32 cellular contexts compared by ENCODE assay signal in the genomic region with DNA sequence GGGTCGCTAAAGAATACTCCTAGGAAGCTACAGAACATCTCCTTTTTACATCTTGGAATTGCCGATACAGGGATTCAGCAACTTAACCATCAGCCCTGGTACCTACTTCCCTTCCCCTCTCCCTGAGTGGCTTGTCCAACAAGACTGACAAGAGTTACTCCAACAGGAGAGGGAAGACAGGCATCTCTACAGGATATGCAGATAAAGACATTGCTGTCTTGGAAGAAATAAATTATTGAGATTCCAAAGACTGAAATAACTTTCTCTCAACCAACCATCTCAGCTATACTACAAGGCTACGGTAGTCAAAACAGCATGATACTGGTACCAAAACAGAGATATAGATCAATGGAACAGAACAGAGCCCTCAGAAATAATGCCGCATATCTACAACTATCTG.
"Had no signal": no experiment of that assay in that cellular context is flagged by ENCODE, and none has a peak within 500 bp of the region (broad histone marks: within the 10 kb centered on the region; RNA-seq: fewer than 3 reads in every experiment).

No MANE protein-coding gene starts in this region.

- H3K4me1 ChIP-seq: adrenal gland, ascending aorta, body of pancreas, breast epithelium had no signal

- H3K27ac ChIP-seq: adrenal gland, ascending aorta, body of pancreas, brain microvascular endothelial cell, breast epithelium, cardiac muscle cell had no signal

- H3K9me3 ChIP-seq: adrenal gland, ascending aorta, breast epithelium had no signal

- FAIRE-seq: astrocyte, bronchial epithelial cell had no signal

- H3K27me3 ChIP-seq: adrenal gland, ascending aorta, body of pancreas, brain microvascular endothelial cell, breast epithelium, cardiac muscle cell had no signal

- H3K36me3 ChIP-seq: adrenal gland, ascending aorta, brain microvascular endothelial cell, breast epithelium, cardiac muscle cell had no signal

- ATAC-seq: activated naive CD8-positive, alpha-beta T cell treated with anti-CD3 and anti-CD28 coated beads, Interleukin-2, amount 50 U/mL, for 24 hours; activated T-cell treated with anti-CD3 and anti-CD28 coated beads, Interleukin-2, amount 50 U/mL, for 4 hours; body of pancreas had no signal

- DNase-seq: activated effector memory CD4-positive, alpha-beta T cell treated with anti-CD3 and anti-CD28 coated beads, Interleukin-2, amount 50 U/mL, for 16 hours; activated effector memory CD4-positive, alpha-beta T cell treated with Interleukin-2 at 50 U/mL for 16 hours; activated gamma-delta T cell; activated gamma-delta T cell treated with Interleukin-2 at 50 U/mL for 16 hours; activated naive CD4-positive, alpha-beta T cell; activated naive CD4-positive, alpha-beta T cell treated with anti-CD3 and anti-CD28 coated beads for 36 hours; activated naive CD4-positive, alpha-beta T cell treated with anti-CD3 and anti-CD28 coated beads, Interleukin-2, amount 10 ng/mL, durations not matched to agents 7 days and 5 days; activated naive CD4-positive, alpha-beta T cell treated with anti-CD3 and anti-CD28 coated beads, Interleukin-2, amount 50 U/mL, for 16 hours; activated naive CD4-positive, alpha-beta T cell treated with Interleukin-2 at 50 U/mL for 16 hours; activated naive CD8-positive, alpha-beta T cell treated with anti-CD3 and anti-CD28 coated beads for 36 hours; activated naive CD8-positive, alpha-beta T cell treated with anti-CD3 and anti-CD28 coated beads, Interleukin-2, amount 10 ng/mL, durations not matched to agents 7 days and 5 days; activated naive CD8-positive, alpha-beta T cell treated with anti-CD3 and anti-CD28 coated beads, Interleukin-2, amount 50 U/mL, for 24 hours; activated T-cell treated with anti-CD3 and anti-CD28 coated beads, Interleukin-2, amount 50 U/mL, for 1 hour; activated T-cell treated with anti-CD3 and anti-CD28 coated beads, Interleukin-2, amount 50 U/mL, for 24 hours; activated T-cell treated with anti-CD3 and anti-CD28 coated beads, Interleukin-2, amount 50 U/mL, for 4 hours; activated T-cell treated with anti-CD3 and anti-CD28 coated beads, Interleukin-2, amount 50 U/mL, for 48 hours; activated T-cell treated with anti-CD3 and anti-CD28 coated beads, Interleukin-2, amount 50 U/mL, for 72 hours; adrenal gland; amniotic stem cell; amygdala; anterior cingulate cortex; aorta; body of pancreas; brain microvascular endothelial cell; caudate nucleus; central memory CD4-positive, alpha-beta T cell; cerebellar nuclear complex had no signal

- H3K4me3 ChIP-seq: adrenal gland, ascending aorta, body of pancreas, breast epithelium, cardiac muscle cell had no signal
